1 cellular context compared by ENCODE assay signal in genomic region chr7:108569381-108570145, GRCh38.
A peak's percentile ranks its signal among the peaks of the same experiment; 100 is the strongest.
TF ChIP-seq lines count a peak whose summit lies in the region.

Gene DNAJB9 (plus strand): TSS chr7:108569874. CDS start chr7:108571727, 1,853 bp downstream.
Gene THAP5 (minus strand): TSS chr7:108569706. CDS start chr7:108569569, 137 bp downstream.

TF ChIP-seq in HepG2, 621 proteins besides CTCF, POLR2A, EP300 and RAD21 (continued from another document and continues in another):
- peak; percentile 94; the same call in 1 of the 2 replicates for TF ChIP-seq KIAA2018 (CRISPR knock-in tag; IDR thresholded peaks at IDR 0.05; ENCODE audit: borderline replicate concordance)
- TF ChIP-seq MAF1 (CRISPR knock-in tag; IDR thresholded peaks at IDR 0.05; ENCODE audit: borderline replicate concordance) = peak; percentile 6; the same call in 1 of the 2 replicates
- TF ChIP-seq ZSCAN22 (CRISPR knock-in tag; IDR thresholded peaks at IDR 0.05) = peak; percentile 73; the same call in 1 of the 2 replicates
- peak; percentile 89 for TF ChIP-seq ZNF883 (CRISPR knock-in tag; IDR thresholded peaks at IDR 0.05; ENCODE audit: not compliant biosample characterization)
- no peak for TF ChIP-seq TCF12 (IDR thresholded peaks at IDR 0.05)
- peak; percentile 74; the same call in 1 of the 2 replicates for TF ChIP-seq TCF12 (CRISPR knock-in tag; IDR thresholded peaks at IDR 0.05)
- 0 out of 2 replicates have a peak, but pooled peaks have one; percentile 63 for TF ChIP-seq ZNF256 (CRISPR knock-in tag; conservative IDR thresholded peaks at IDR 0.05)
- TF ChIP-seq, protein P1, sequence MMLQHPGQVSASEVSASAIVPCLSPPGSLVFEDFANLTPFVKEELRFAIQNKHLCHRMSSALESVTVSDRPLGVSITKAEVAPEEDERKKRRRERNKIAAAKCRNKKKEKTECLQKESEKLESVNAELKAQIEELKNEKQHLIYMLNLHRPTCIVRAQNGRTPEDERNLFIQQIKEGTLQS (CRISPR knock-in tag; IDR thresholded peaks at IDR 0.05) = peak; percentile 34; the same call in 1 of the 2 replicates
- TF ChIP-seq, protein P2, sequence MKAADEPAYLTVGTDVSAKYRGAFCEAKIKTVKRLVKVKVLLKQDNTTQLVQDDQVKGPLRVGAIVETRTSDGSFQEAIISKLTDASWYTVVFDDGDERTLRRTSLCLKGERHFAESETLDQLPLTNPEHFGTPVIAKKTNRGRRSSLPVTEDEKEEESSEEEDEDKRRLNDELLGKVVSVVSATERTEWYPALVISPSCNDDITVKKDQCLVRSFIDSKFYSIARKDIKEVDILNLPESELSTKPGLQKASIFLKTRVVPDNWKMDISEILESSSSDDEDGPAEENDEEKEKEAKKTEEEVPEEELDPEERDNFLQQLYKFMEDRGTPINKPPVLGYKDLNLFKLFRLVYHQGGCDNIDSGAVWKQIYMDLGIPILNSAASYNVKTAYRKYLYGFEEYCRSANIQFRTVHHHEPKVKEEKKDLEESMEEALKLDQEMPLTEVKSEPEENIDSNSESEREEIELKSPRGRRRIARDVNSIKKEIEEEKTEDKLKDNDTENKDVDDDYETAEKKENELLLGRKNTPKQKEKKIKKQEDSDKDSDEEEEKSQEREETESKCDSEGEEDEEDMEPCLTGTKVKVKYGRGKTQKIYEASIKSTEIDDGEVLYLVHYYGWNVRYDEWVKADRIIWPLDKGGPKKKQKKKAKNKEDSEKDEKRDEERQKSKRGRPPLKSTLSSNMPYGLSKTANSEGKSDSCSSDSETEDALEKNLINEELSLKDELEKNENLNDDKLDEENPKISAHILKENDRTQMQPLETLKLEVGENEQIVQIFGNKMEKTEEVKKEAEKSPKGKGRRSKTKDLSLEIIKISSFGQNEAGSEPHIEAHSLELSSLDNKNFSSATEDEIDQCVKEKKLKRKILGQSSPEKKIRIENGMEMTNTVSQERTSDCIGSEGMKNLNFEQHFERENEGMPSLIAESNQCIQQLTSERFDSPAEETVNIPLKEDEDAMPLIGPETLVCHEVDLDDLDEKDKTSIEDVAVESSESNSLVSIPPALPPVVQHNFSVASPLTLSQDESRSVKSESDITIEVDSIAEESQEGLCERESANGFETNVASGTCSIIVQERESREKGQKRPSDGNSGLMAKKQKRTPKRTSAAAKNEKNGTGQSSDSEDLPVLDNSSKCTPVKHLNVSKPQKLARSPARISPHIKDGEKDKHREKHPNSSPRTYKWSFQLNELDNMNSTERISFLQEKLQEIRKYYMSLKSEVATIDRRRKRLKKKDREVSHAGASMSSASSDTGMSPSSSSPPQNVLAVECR (CRISPR knock-in tag; IDR thresholded peaks at IDR 0.05; ENCODE audit: borderline replicate concordance) = peak; percentile 97
- peak; percentile 90 for TF ChIP-seq ASH2L (IDR thresholded peaks at IDR 0.05; ENCODE audit: insufficient read length, low read depth, low read length)
- TF ChIP-seq, protein P3, sequence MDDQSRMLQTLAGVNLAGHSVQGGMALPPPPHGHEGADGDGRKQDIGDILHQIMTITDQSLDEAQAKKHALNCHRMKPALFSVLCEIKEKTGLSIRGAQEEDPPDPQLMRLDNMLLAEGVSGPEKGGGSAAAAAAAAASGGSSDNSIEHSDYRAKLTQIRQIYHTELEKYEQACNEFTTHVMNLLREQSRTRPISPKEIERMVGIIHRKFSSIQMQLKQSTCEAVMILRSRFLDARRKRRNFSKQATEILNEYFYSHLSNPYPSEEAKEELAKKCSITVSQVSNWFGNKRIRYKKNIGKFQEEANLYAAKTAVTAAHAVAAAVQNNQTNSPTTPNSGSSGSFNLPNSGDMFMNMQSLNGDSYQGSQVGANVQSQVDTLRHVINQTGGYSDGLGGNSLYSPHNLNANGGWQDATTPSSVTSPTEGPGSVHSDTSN (CRISPR knock-in tag; IDR thresholded peaks at IDR 0.05; ENCODE audit: borderline replicate concordance) = no peak; the same call in none of the 2 replicates
- TF ChIP-seq MBD4 (IDR thresholded peaks at IDR 0.05; ENCODE audit: borderline replicate concordance, low read length) = no peak
- TF ChIP-seq FOXM1 (CRISPR knock-in tag; IDR thresholded peaks at IDR 0.05) = no peak
- no peak for TF ChIP-seq ZNF7 (CRISPR knock-in tag; IDR thresholded peaks at IDR 0.05)
- TF ChIP-seq GATAD2A (CRISPR knock-in tag; IDR thresholded peaks at IDR 0.05) = peak; percentile 58
- TF ChIP-seq FOXJ3 (CRISPR knock-in tag; IDR thresholded peaks at IDR 0.05; ENCODE audit: borderline replicate concordance) = peak; percentile 80
- TF ChIP-seq ZNF234 (CRISPR knock-in tag; conservative IDR thresholded peaks at IDR 0.05) = no peak
- TF ChIP-seq CAMTA2 (CRISPR knock-in tag; IDR thresholded peaks at IDR 0.05; ENCODE audit: borderline replicate concordance) = no peak
- peak; percentile 22; the same call in 1 of the 2 replicates for TF ChIP-seq CC2D1A (CRISPR knock-in tag; IDR thresholded peaks at IDR 0.05)
- TF ChIP-seq FOSL1 (CRISPR knock-in tag; IDR thresholded peaks at IDR 0.05; ENCODE audit: borderline replicate concordance) = no peak
- no peak for TF ChIP-seq ZNF530 (CRISPR knock-in tag; IDR thresholded peaks at IDR 0.05; ENCODE audit: low read depth)
- TF ChIP-seq SP5 (CRISPR knock-in tag; IDR thresholded peaks at IDR 0.05; ENCODE audit: borderline replicate concordance, low read depth) = no peak
- TF ChIP-seq MEIS2 (CRISPR knock-in tag; IDR thresholded peaks at IDR 0.05) = peak; percentile 81
- TF ChIP-seq TARDBP (CRISPR knock-in tag; IDR thresholded peaks at IDR 0.05) = peak; percentile 73
- TF ChIP-seq, protein P4, sequence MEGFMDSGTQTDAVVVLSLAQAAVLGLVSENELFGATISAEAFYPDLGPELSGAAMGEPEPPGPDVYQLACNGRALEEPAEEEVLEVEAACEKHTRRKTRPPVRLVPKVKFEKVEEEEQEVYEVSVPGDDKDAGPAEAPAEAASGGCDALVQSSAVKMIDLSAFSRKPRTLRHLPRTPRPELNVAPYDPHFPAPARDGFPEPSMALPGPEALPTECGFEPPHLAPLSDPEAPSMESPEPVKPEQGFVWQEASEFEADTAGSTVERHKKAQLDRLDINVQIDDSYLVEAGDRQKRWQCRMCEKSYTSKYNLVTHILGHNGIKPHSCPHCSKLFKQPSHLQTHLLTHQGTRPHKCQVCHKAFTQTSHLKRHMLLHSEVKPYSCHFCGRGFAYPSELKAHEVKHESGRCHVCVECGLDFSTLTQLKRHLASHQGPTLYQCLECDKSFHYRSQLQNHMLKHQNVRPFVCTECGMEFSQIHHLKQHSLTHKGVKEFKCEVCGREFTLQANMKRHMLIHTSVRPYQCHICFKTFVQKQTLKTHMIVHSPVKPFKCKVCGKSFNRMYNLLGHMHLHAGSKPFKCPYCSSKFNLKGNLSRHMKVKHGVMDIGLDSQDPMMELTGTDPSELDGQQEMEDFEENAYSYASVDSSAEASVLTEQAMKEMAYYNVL (CRISPR knock-in tag; IDR thresholded peaks at IDR 0.05; ENCODE audit: borderline replicate concordance) = peak; percentile 9; the same call in 1 of the 2 replicates
- peak; percentile 60 for TF ChIP-seq SMYD3 (CRISPR knock-in tag; IDR thresholded peaks at IDR 0.05)
- peak; percentile 86 for TF ChIP-seq ZNF792 (CRISPR knock-in tag; IDR thresholded peaks at IDR 0.05)
- no peak for TF ChIP-seq POLR2AphosphoS2 (IDR thresholded peaks at IDR 0.05; ENCODE audit: low read depth, low read length)
- peak; percentile 80 for TF ChIP-seq ZBTB40 (IDR thresholded peaks at IDR 0.05)
- TF ChIP-seq ZBTB40 (CRISPR knock-in tag; IDR thresholded peaks at IDR 0.05) = peak; percentile 85
